In the genomic region with DNA sequence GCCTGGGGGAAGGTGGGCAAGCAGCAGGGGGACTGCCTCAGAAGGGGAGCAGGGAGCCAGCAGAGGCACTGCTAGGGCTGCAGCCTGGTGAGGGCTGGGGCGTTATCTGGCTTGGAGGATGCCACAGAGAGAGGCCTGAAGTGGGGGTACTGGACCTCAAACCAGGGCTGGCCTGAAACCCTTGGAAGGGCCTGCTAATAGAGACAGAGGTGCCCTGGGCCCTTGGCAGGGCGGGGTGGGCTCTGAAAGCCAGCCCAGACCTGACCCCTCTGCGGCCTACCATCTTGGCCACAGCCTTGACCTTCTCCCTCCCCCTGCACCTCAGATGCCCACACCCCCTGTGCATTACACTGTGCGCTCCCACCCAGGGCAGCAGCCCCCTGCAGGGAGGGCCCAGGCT, we compare ENCODE assay signal across 20 cellular contexts. TPM values are rescaled to one million over a fixed set of nuclear protein-coding genes. Genes with fewer than 3 reads are reported as not detected.
A peak's percentile ranks its signal among the peaks of the same experiment; 100 is the strongest.
DNase-seq lines count a peak whose midpoint lies in the region; ATAC-seq and TF ChIP-seq lines count a peak whose summit lies in the region.
"Had no signal": no experiment of that assay in that cellular context is flagged by ENCODE, and none has a peak within 500 bp of the region (broad histone marks: within the 10 kb centered on the region; RNA-seq: fewer than 3 reads in every experiment).

No MANE protein-coding gene starts in this region.

- CTCF ChIA-PET in AG04450 (lab: Charles Lee), result interaction anchor here (1.1 to 1.9 kb wide), 3 partner anchors 10 to 83 kb away, joined by 3 to 9 read pairs (median 5); partner anchors contain the start of gene TBC1D21

- H3K27ac ChIP-seq in AG04450 (ENCODE audit: low read depth, low read length) (peak overlapping the region; percentile 21), sigmoid colon (no peak overlapping the region), stomach (peak overlapping the region in 2 of 5 donors; percentile 16 to 52)
- H3K27ac ChIP-seq: lower lobe of right lung, SJCRH30 had no signal

- peak overlapping the region; percentile 70 for H3K4me3 Mint-ChIP-seq in HFFc6
- H3K4me3 Mint-ChIP-seq in dendritic cell treated with granulocyte-macrophage colony-stimulating factor and Interleukin-4, amounts not matched to agents 40 ng/mL and 50 ng/mL, for 4 days, result no peak overlapping the region
- H3K4me3 Mint-ChIP-seq: activated CD8-positive, alpha-beta T cell treated with anti-CD3 and anti-CD28 coated beads for 36 hours had no signal

- H3K4me1 Mint-ChIP-seq in HFFc6 (ENCODE audit: low read depth), result peaks cover 65% of the 10 kb centered on the region
- H3K4me1 Mint-ChIP-seq in dendritic cell treated with granulocyte-macrophage colony-stimulating factor and Interleukin-4, amounts not matched to agents 40 ng/mL and 50 ng/mL, for 4 days (ENCODE audit: low read depth), result peaks cover 22% of the 10 kb centered on the region

- peaks cover 0 to 3% (median 0%) of the 10 kb centered on the region in 4 donors for H3K36me3 ChIP-seq in sigmoid colon
- H3K36me3 ChIP-seq in stomach, result peaks cover 0 to 8% (median 0%) of the 10 kb centered on the region in 4 donors
- H3K36me3 ChIP-seq: esophagus squamous epithelium, lower lobe of right lung, SJCRH30 had no signal

- no peak for ATAC-seq in GM18909 (IDR thresholded peaks at IDR 0.05; ENCODE audit: poor library complexity, unreplicated experiment)
- ATAC-seq: activated CD8-positive, alpha-beta T cell treated with anti-CD3 and anti-CD28 coated beads for 36 hours had no signal

- H3K27me3 ChIP-seq in AG04450 (ENCODE audit: control insufficient read depth, insufficient read depth, low read length) (no peaks in the 10 kb centered on the region), sigmoid colon (no peaks in the 10 kb centered on the region), stomach (peaks cover 0 to 3% (median 0%) of the 10 kb centered on the region in 3 donors)
- H3K27me3 ChIP-seq: esophagus squamous epithelium, SJCRH30 had no signal

- TF ChIP-seq CTCF in AG04450 (IDR thresholded peaks at IDR 0.05; ENCODE audit: low read depth, low read length), result no peak
- no peak for TF ChIP-seq CTCF in HFFc6 (IDR thresholded peaks at IDR 0.05)
- no peak for TF ChIP-seq CTCF in sigmoid colon (IDR thresholded peaks at IDR 0.05)
- no peak for TF ChIP-seq CTCF in stomach (IDR thresholded peaks at IDR 0.05)

- TF ChIP-seq EP300 in sigmoid colon (IDR thresholded peaks at IDR 0.05) (no peak), stomach (IDR thresholded peaks at IDR 0.05) (no peak)

- in situ Hi-C loops in G401 (cut with HindIII; ENCODE audit: low sequenced_read_pairs), result no loop called here

- no peaks in the 10 kb centered on the region for H3K9me3 Mint-ChIP-seq in HFFc6
- H3K9me3 Mint-ChIP-seq in dendritic cell treated with granulocyte-macrophage colony-stimulating factor and Interleukin-4, amounts not matched to agents 40 ng/mL and 50 ng/mL, for 4 days, result no peaks in the 10 kb centered on the region
- H3K9me3 Mint-ChIP-seq: activated CD8-positive, alpha-beta T cell treated with anti-CD3 and anti-CD28 coated beads for 36 hours; CD14-positive monocyte had no signal

- peak overlapping the region; percentile 87 for H3K27ac Mint-ChIP-seq in HFFc6
- H3K27ac Mint-ChIP-seq in dendritic cell treated with granulocyte-macrophage colony-stimulating factor and Interleukin-4, amounts not matched to agents 40 ng/mL and 50 ng/mL, for 4 days, result peak overlapping the region; percentile 14
- H3K27ac Mint-ChIP-seq: activated CD8-positive, alpha-beta T cell treated with anti-CD3 and anti-CD28 coated beads for 36 hours; CD14-positive monocyte had no signal

- POLR2A ChIA-PET in AG04450 (lab: Yijun Ruan, JAX), result no interaction called here

- H3K9me3 ChIP-seq in AG04450 (ENCODE audit: control insufficient read depth, insufficient read depth, low read length) (no peaks in the 10 kb centered on the region), sigmoid colon (no peaks in the 10 kb centered on the region), stomach (no peaks in the 10 kb centered on the region)
- H3K9me3 ChIP-seq: esophagus squamous epithelium, lower lobe of right lung, SJCRH30 had no signal

- TF ChIP-seq POLR2A in sigmoid colon (IDR thresholded peaks at IDR 0.05) (no peak), stomach (IDR thresholded peaks at IDR 0.05) (no peak)

- intact Hi-C loops in dendritic cell treated with granulocyte-macrophage colony-stimulating factor and Interleukin-4, amounts not matched to agents 40 ng/mL and 50 ng/mL, for 4 days (cut with micrococcal nuclease), result no loop called here
- intact Hi-C loops in sigmoid colon (cut with DNase I), result no loop called here
- intact Hi-C loops in stomach (cut with DNase I; ENCODE audit: low total_unique reads), result no loop called here

- H3K4me3 ChIP-seq in AG04450 (ENCODE audit: low read depth, low read length) (no peak overlapping the region), sigmoid colon (no peak overlapping the region), stomach (no peak overlapping the region)
- H3K4me3 ChIP-seq: esophagus squamous epithelium, lower lobe of right lung, SJCRH30 had no signal

- H3K27me3 Mint-ChIP-seq in HFFc6 (ENCODE audit: insufficient read depth), result peaks cover 13% of the 10 kb centered on the region
- peaks cover 35% of the 10 kb centered on the region for H3K27me3 Mint-ChIP-seq in dendritic cell treated with granulocyte-macrophage colony-stimulating factor and Interleukin-4, amounts not matched to agents 40 ng/mL and 50 ng/mL, for 4 days
- H3K27me3 Mint-ChIP-seq: activated CD8-positive, alpha-beta T cell treated with anti-CD3 and anti-CD28 coated beads for 36 hours had no signal

- H3K4me1 ChIP-seq in sigmoid colon, result peaks cover 0 to 18% (median 14%) of the 10 kb centered on the region in 4 donors
- peaks cover 18 to 48% (median 30%) of the 10 kb centered on the region in 4 donors for H3K4me1 ChIP-seq in stomach

- DNase-seq in AG04450 (ENCODE audit: low read depth, low spot score) (no peak), HFFc6 (no peak), sigmoid colon (peak; percentile 40), G401 (ENCODE audit: low spot score) (no peak), stomach (no peak), NOMO-1 (lab: John Stamatoyannopoulos, UW; ENCODE audit: unreplicated experiment in 2 of 2) (no peak)
- DNase-seq: activated CD4-positive, CD25-positive, alpha-beta regulatory T cell treated with anti-CD3 and anti-CD28 coated beads, Interleukin-2, amount 50 U/mL, for 72 hours; activated CD8-positive, alpha-beta T cell treated with anti-CD3 and anti-CD28 coated beads for 36 hours; esophagus squamous epithelium; lower lobe of right lung; NCI-H1105 treated with DMSO at 0.1 percent for 48 hours; NCI-H2081; NCI-H446 treated with DMSO at 0.1 percent for 48 hours; OCI-M1; SJCRH30; substantia nigra; T-helper 1 cell had no signal

- 91 to 93% methylated on average over 4 of the region's 4 CpGs for WGBS in sigmoid colon, 2 donors
- 87 to 94% (median 92%) methylated on average over 3 to 4 of the region's 4 CpGs for whole genome bisulfite sequencing in stomach, 5 donors

- H3K36me3 Mint-ChIP-seq in HFFc6 (ENCODE audit: low read depth), result peaks cover 11% of the 10 kb centered on the region
- no peaks in the 10 kb centered on the region for H3K36me3 Mint-ChIP-seq in dendritic cell treated with granulocyte-macrophage colony-stimulating factor and Interleukin-4, amounts not matched to agents 40 ng/mL and 50 ng/mL, for 4 days (ENCODE audit: low read depth)
- H3K36me3 Mint-ChIP-seq: CD14-positive monocyte had no signal

RNA-seq across cellular contexts. Expression of gene LOXL1, which starts 29.6 kb away (rescaled TPM):
- 114 and 206 TPM in 2 replicates for polyA plus RNA-seq in AG04450 (2011; rRNA removed)
- 260 and 359 TPM in 2 replicates for polyA minus RNA-seq in AG04450 (2011; rRNA and poly(A)+ RNA removed)
- total RNA-seq in HFFc6 (2021; fragmentation: NEBNext Ultra II Directional; extraction: Animal tissue kit (Norgen Biotek cat#: 25700)), result 100 to 1,000 TPM; 235 to 309 (median 288) TPM
- total RNA-seq in sigmoid colon, result 10 to 100 TPM in 3 of 4 donors, 1 to 10 TPM in 1; 7.6 to 27.7 (median 14.6) TPM
- polyA plus RNA-seq in sigmoid colon, result 1 to 10 TPM in 2 of 3 donors, not detected in 1; 3.0 to 7.4 TPM
- total RNA-seq in G401 (2014; rRNA removed; shearing (Covaris generic)), result 77.4 and 117 TPM in 2 replicates
- 10 to 100 TPM in 4 of 5 donors, 1 to 10 TPM in 1; 6.2 to 48.4 (median 36.8) TPM for total RNA-seq in stomach
- 10 to 100 TPM in 2 of 3 donors, 1 to 10 TPM in 1; 5.2 to 25.8 (median 12.5) TPM for polyA plus RNA-seq in stomach

RNA-seq across cellular contexts. Expression of gene STOML1, which starts 36.2 kb away (rescaled TPM):
- 7.3 and 10.0 TPM in 2 replicates for polyA plus RNA-seq in AG04450 (2011; rRNA removed)
- 5.0 and 6.3 TPM in 2 replicates for polyA minus RNA-seq in AG04450 (2011; rRNA and poly(A)+ RNA removed)
- 10 to 100 TPM; 21.4 to 30.6 (median 24.7) TPM for total RNA-seq in HFFc6 (2021; fragmentation: NEBNext Ultra II Directional; extraction: Animal tissue kit (Norgen Biotek cat#: 25700))
- total RNA-seq in sigmoid colon, result 10 to 100 TPM in 3 of 4 donors, 1 to 10 TPM in 1; 10.0 to 17.8 (median 13.8) TPM
- 10 to 100 TPM in 1 of 3 donors, 1 to 10 TPM in 2; 3.5 to 18.5 (median 4.2) TPM for polyA plus RNA-seq in sigmoid colon
- total RNA-seq in G401 (2014; rRNA removed; shearing (Covaris generic)), result 6.0 and 13.0 TPM in 2 replicates
- 10 to 100 TPM in 2 of 5 donors, 1 to 10 TPM in 3; 5.3 to 26.4 (median 9.8) TPM for total RNA-seq in stomach
- 10 to 100 TPM in 1 of 3 donors, 1 to 10 TPM in 2; 8.0 to 13.3 (median 9.6) TPM for polyA plus RNA-seq in stomach

RNA-seq across cellular contexts. Expression of gene PML, which starts 38.7 kb away (rescaled TPM):
- 7.6 and 12.5 TPM in 2 replicates for polyA plus RNA-seq in AG04450 (2011; rRNA removed)
- 22.0 and 22.5 TPM in 2 replicates for polyA minus RNA-seq in AG04450 (2011; rRNA and poly(A)+ RNA removed)
- 10 to 100 TPM; 45.2 to 51.8 (median 47.5) TPM for total RNA-seq in HFFc6 (2021; fragmentation: NEBNext Ultra II Directional; extraction: Animal tissue kit (Norgen Biotek cat#: 25700))
- 100 to 1,000 TPM in 1 of 4 donors, 10 to 100 TPM in 3; 43.3 to 129 (median 60.0) TPM for total RNA-seq in sigmoid colon
- 10 to 100 TPM in 1 of 3 donors, 1 to 10 TPM in 2; 9.6 to 36.4 (median 9.7) TPM for polyA plus RNA-seq in sigmoid colon
- total RNA-seq in G401 (2014; rRNA removed; shearing (Covaris generic)), result 5.8 and 8.7 TPM in 2 replicates
- 100 to 1,000 TPM in 2 of 5 donors, 10 to 100 TPM in 3; 27.7 to 170 (median 65.9) TPM for total RNA-seq in stomach
- polyA plus RNA-seq in stomach, result 10 to 100 TPM; 16.0 to 25.8 (median 21.9) TPM
